In genomic region chr21:42137191-42137913, GRCh38 we compare ENCODE assay signal across 20 cellular contexts.
DNase-seq lines count a peak whose midpoint lies in the region; ATAC-seq, FAIRE-seq and TF ChIP-seq lines count a peak whose summit lies in the region.
"Had no signal": no experiment of that assay in that cellular context is flagged by ENCODE, and none has a peak within 500 bp of the region (broad histone marks: within the 10 kb centered on the region; RNA-seq: fewer than 3 reads in every experiment).

No MANE protein-coding gene starts in this region.

- ATAC-seq in DND-41 (ENCODE audit: insufficient read depth, low read depth) = no peak
- no peak for ATAC-seq in aorta (ENCODE audit: low FRiP score)
- ATAC-seq: HepG2 had no signal

- H3K27me3 ChIP-seq in DND-41 (ENCODE audit: insufficient read depth, low read length, poor library complexity) (no peaks in the 10 kb centered on the region), aorta (ENCODE audit: control insufficient read depth in 1 of 2, insufficient read depth in 2 of 2, low read length in 1 of 2) (no peaks in the 10 kb centered on the region)
- H3K27me3 ChIP-seq: BE2C had no signal

- H3K9me3 ChIP-seq in DND-41 (ENCODE audit: insufficient read depth, low read length, severe bottlenecking) (no peaks in the 10 kb centered on the region), HEK293 (ENCODE audit: control insufficient read depth, insufficient read depth, low read depth, low read length) (no peaks in the 10 kb centered on the region), kidney (ENCODE audit: control insufficient read depth in 1 of 2, low read length in 2 of 2) (no peaks in the 10 kb centered on the region), aorta (ENCODE audit: control insufficient read depth, low read length) (no peaks in the 10 kb centered on the region)
- H3K9me3 ChIP-seq: BE2C had no signal

- no peaks in the 10 kb centered on the region for H4K20me1 ChIP-seq in DND-41 (ENCODE audit: insufficient read depth, low read length)

- no peak overlapping the region for H2AFZ ChIP-seq in DND-41 (ENCODE audit: low read depth, low read length)

- H3K4me1 ChIP-seq in DND-41 (ENCODE audit: insufficient read depth, low read length) (peaks cover 30% of the 10 kb centered on the region), HEK293 (ENCODE audit: control insufficient read depth, insufficient read depth, low read length) (no peaks in the 10 kb centered on the region), kidney (ENCODE audit: control insufficient read depth in 1 of 2, insufficient read depth in 1 of 2, low read depth in 1 of 2, low read length in 2 of 2) (no peaks in the 10 kb centered on the region), aorta (ENCODE audit: control insufficient read depth in 1 of 2, insufficient read depth in 2 of 2, low read length in 2 of 2) (no peaks in the 10 kb centered on the region)
- H3K4me1 ChIP-seq: BE2C had no signal

- CTCF ChIA-PET in HEK293 (lab: Yijun Ruan, JAX) = interaction anchor here (0.6 to 0.9 kb wide), 2 partner anchors 20 to 1005 kb away, joined by 4 read pairs; no protein-coding TSS in a partner anchor

- H3K9ac ChIP-seq in DND-41 (ENCODE audit: low read depth, low read length) = no peak overlapping the region
- no peak overlapping the region for H3K9ac ChIP-seq in kidney (ENCODE audit: low read length in 2 of 2)

- H3K4me3 ChIP-seq in DND-41 (ENCODE audit: low read depth in 1 of 2, low read length in 2 of 2) = no peak overlapping the region
- H3K4me3 ChIP-seq in HEK293 (ENCODE audit: low read depth, low read length) = no peak overlapping the region
- no peak overlapping the region for H3K4me3 ChIP-seq in kidney (ENCODE audit: low read length in 2 of 2)
- no peak overlapping the region for H3K4me3 ChIP-seq in aorta (ENCODE audit: low read length in 2 of 2)

- TF ChIP-seq CTCF in DND-41 (IDR thresholded peaks at IDR 0.05; ENCODE audit: borderline replicate concordance, extremely low read depth, low read length, poor library complexity, severe bottlenecking) (no peak), HEK293 (tag by site-specific recombination; IDR thresholded peaks at IDR 0.05) (no peak), kidney (IDR thresholded peaks at IDR 0.05; ENCODE audit: borderline replicate concordance, extremely low read depth, insufficient read depth) (no peak)

- POLR2A ChIA-PET in HEK293 (lab: Yijun Ruan, JAX) = no interaction called here

- H3K4me2 ChIP-seq in DND-41 (ENCODE audit: insufficient read depth, low read length) = no peak overlapping the region

- no peaks in the 10 kb centered on the region for H3K36me3 ChIP-seq in DND-41 (ENCODE audit: insufficient read depth, low read length)
- H3K36me3 ChIP-seq in HEK293 (ENCODE audit: control insufficient read depth in 2 of 2, insufficient read depth in 1 of 2, low read length in 2 of 2) = no peaks in the 10 kb centered on the region
- H3K36me3 ChIP-seq in kidney (ENCODE audit: control insufficient read depth in 1 of 2, insufficient read depth in 2 of 2, low read length in 2 of 2) = no peaks in the 10 kb centered on the region
- no peaks in the 10 kb centered on the region for H3K36me3 ChIP-seq in aorta (ENCODE audit: control insufficient read depth in 1 of 2, insufficient read depth in 2 of 2, low read length in 1 of 2)
- H3K36me3 ChIP-seq: BE2C had no signal

- no peak for FAIRE-seq in kidney (lab: Jason Lieb, UNC)
- FAIRE-seq: A204.1, G401.6, GM12891, GM19239, H1, HepG2 had no signal

- no peaks in the 10 kb centered on the region for H3K79me2 ChIP-seq in DND-41 (ENCODE audit: insufficient read depth, low read length)

- WGBS in aorta, 2 donors = 90 to 93% methylated on average over 22 of the region's 22 CpGs

- intact Hi-C loops in kidney (cut with DNase I) = no loop called here
- intact Hi-C loops in aorta (cut with DNase I) = no loop called here

- no peak for DNase-seq in DND-41
- peak; percentile 60 for DNase-seq in kidney
- DNase-seq in aorta = peak; percentile 16 to 71
- DNase-seq in SHP77 treated with DMSO at 0.1 percent for 48 hours (lab: John Stamatoyannopoulos, UW) = no peak
- DNase-seq in NCI-H1436 (lab: John Stamatoyannopoulos, UW) = no peak
- DNase-seq: ACHN; BE2C; C1 segment of cervical spinal cord; CD4-positive, CD25-positive, alpha-beta regulatory T cell; COR-L47; DMS 273 treated with DMSO at 0.1 percent for 48 hours; DMS53; H9 had no signal

- 0 out of 2 replicates have a peak overlapping the region, but pooled peaks have one; percentile 17 for H3K27ac ChIP-seq in DND-41 (ENCODE audit: low read length)
- H3K27ac ChIP-seq in HEK293 (ENCODE audit: extremely low read depth, low read depth, low read length) = no peak overlapping the region
- no peak overlapping the region for H3K27ac ChIP-seq in kidney (ENCODE audit: low read depth in 2 of 2, low read length in 2 of 2)
- H3K27ac ChIP-seq in aorta (ENCODE audit: low read depth in 1 of 2, low read length in 2 of 2) = no peak overlapping the region

TF ChIP-seq in HEK293, 187 proteins besides CTCF, POLR2A, EP300 and RAD21:
- TF ChIP-seq PRDM6 (tag by site-specific recombination; IDR thresholded peaks at IDR 0.05) = no peak
- peak; percentile 88 for TF ChIP-seq EGR2 (tag by site-specific recombination; IDR thresholded peaks at IDR 0.05; ENCODE audit: low read depth)
- no peak for TF ChIP-seq ZNF658 (tag by site-specific recombination; IDR thresholded peaks at IDR 0.05)
- peak; percentile 77 for TF ChIP-seq ZFHX2 (tag by site-specific recombination; conservative IDR thresholded peaks at IDR 0.05)

Comparison
In these comparisons a context has a peak if more than half of its experiments do, and no peak if none do; other contexts are left out.
1. DNase-seq: peak in kidney (single experiment) and aorta (2 of 2); none in DND-41 (single experiment), SHP77 treated with DMSO at 0.1 percent for 48 hours (single experiment) and NCI-H1436 (single experiment).